Comparison of ENCODE assay signal across 9 cellular contexts in genomic region chr4:54539500-54540029, GRCh38.
A peak's percentile ranks its signal among the peaks of the same experiment; 100 is the strongest.
DNase-seq lines count a peak whose midpoint lies in the region; ATAC-seq and TF ChIP-seq lines count a peak whose summit lies in the region.
"Had no signal": no experiment of that assay in that cellular context is flagged by ENCODE, and none has a peak within 500 bp of the region (broad histone marks: within the 10 kb centered on the region; RNA-seq: fewer than 3 reads in every experiment).

No MANE protein-coding gene starts in this region.

- intact Hi-C loops in posterior cingulate gyrus (cut with DNase I), result no loop called here

- DNase-seq in NCI-H1694 (lab: John Stamatoyannopoulos, UW) (peak; percentile 20), amygdala (lab: John Stamatoyannopoulos, UW) (peak in 40 of 56 donors; percentile 5 to 61 (median 30)), hepatocyte (ENCODE audit: low spot score) (peak; percentile 76), posterior cingulate gyrus (peak; percentile 34 to 92 (median 51)), GDM1 (lab: John Stamatoyannopoulos, UW) (no peak), cortex of kidney (lab: John Stamatoyannopoulos, UW) (no peak)

- WGBS in hepatocyte (ENCODE audit: low lambda C conversion rate, missing lambda C conversion rate), result 6% methylated on average over 26 of the region's 26 CpGs

- H3K4me2 ChIP-seq in hepatocyte, result peak overlapping the region; percentile 78

- H3K79me2 ChIP-seq in hepatocyte, result no peaks in the 10 kb centered on the region

- ATAC-seq in GM18511 (IDR thresholded peaks at IDR 0.05; ENCODE audit: unreplicated experiment), result peak; percentile 55
- no peak for ATAC-seq in HG03025 (IDR thresholded peaks at IDR 0.05; ENCODE audit: low FRiP score, unreplicated experiment)

- H2AFZ ChIP-seq in hepatocyte, result peak overlapping the region; percentile 2

- no peaks in the 10 kb centered on the region for H3K9me3 ChIP-seq in hepatocyte (ENCODE audit: low read depth)
- H3K9me3 ChIP-seq: SJSA1 had no signal

- no peaks in the 10 kb centered on the region for H4K20me1 ChIP-seq in hepatocyte (ENCODE audit: insufficient read depth, poor library complexity, severe bottlenecking)

- peak overlapping the region; percentile 8 for H3K4me3 ChIP-seq in hepatocyte
- H3K4me3 ChIP-seq: SJSA1 had no signal

- TF ChIP-seq CTCF in hepatocyte (IDR thresholded peaks at IDR 0.05; ENCODE audit: poor library complexity), result no peak

- H3K4me1 ChIP-seq in hepatocyte (ENCODE audit: insufficient read depth), result no peaks in the 10 kb centered on the region
- H3K4me1 ChIP-seq: SJSA1 had no signal

- H3K27me3 ChIP-seq in hepatocyte, result peaks cover 4% of the 10 kb centered on the region

- H3K27ac ChIP-seq in hepatocyte, result no peak overlapping the region
- H3K27ac ChIP-seq: SJSA1 had no signal

- no peaks in the 10 kb centered on the region for H3K36me3 ChIP-seq in hepatocyte (replicated peaks; ENCODE audit: insufficient read depth, low read depth)
- H3K36me3 ChIP-seq: SJSA1 had no signal

- no peaks in the 10 kb centered on the region for H3K9me2 ChIP-seq in hepatocyte (replicated peaks; ENCODE audit: insufficient read depth)

Comparison
In these comparisons a context has a peak if more than half of its experiments do, and no peak if none do; other contexts are left out.
1. DNase-seq: peak in NCI-H1694 (single experiment), amygdala (40 of 56), hepatocyte (single experiment) and posterior cingulate gyrus (10 of 10); none in GDM1 (single experiment) and cortex of kidney (single experiment).